Comparison of ENCODE assay signal across 8 cellular contexts in genomic region chr9:77177894-77178794, GRCh38. TPM values are rescaled to one million over a fixed set of nuclear protein-coding genes. Genes with fewer than 3 reads are reported as not detected.
A peak's percentile ranks its signal among the peaks of the same experiment; 100 is the strongest.
DNase-seq lines count a peak whose midpoint lies in the region; ATAC-seq and TF ChIP-seq lines count a peak whose summit lies in the region.

No MANE protein-coding gene starts in this region.

- TF ChIP-seq CTCF in WI38 (IDR thresholded peaks at IDR 0.05; ENCODE audit: low read depth, low read length) (no peak), kidney epithelial cell (IDR thresholded peaks at IDR 0.05; ENCODE audit: insufficient read depth, low read length, poor library complexity, severe bottlenecking) (no peak)

- peak overlapping the region; percentile 87 for H3K4me3 ChIP-seq in WI38 (ENCODE audit: low read depth, low read length)
- H3K4me3 ChIP-seq in kidney epithelial cell (ENCODE audit: low read depth, low read length) = peak overlapping the region; percentile 97

- H3K27me3 ChIP-seq in kidney epithelial cell (ENCODE audit: control insufficient read depth, insufficient read depth, low read length) = no peaks in the 10 kb centered on the region

- H3K36me3 ChIP-seq in kidney epithelial cell (ENCODE audit: control insufficient read depth, insufficient read depth, low read length) = no peaks in the 10 kb centered on the region

- peak overlapping the region; percentile 36 for H3K27ac ChIP-seq in caudate nucleus (ENCODE audit: low read depth, low read length)

- DNase-seq in COLO668 (lab: John Stamatoyannopoulos, UW; ENCODE audit: unreplicated experiment) = peak; percentile 68
- peak; percentile 37 for DNase-seq in LHCN-M2 (ENCODE audit: low read depth)
- peak in 23 of 61 donors; percentile 5 to 54 (median 20) for DNase-seq in caudate nucleus (lab: John Stamatoyannopoulos, UW)
- no peak for DNase-seq in kidney epithelial cell (ENCODE audit: low read depth)
- peak; percentile 68 for DNase-seq in stimulated activated CD4-positive, alpha-beta T cell treated with anti-CD3 and anti-CD28 coated beads, Interleukin-15, amount 100 ng/mL, for 24 hours
- DNase-seq in NOMO-1 treated with dmso at 0.1 percent for 144 hours (lab: John Stamatoyannopoulos, UW; ENCODE audit: unreplicated experiment) = no peak

- peak; percentile 15 for ATAC-seq in GM21619 (IDR thresholded peaks at IDR 0.05; ENCODE audit: unreplicated experiment)

RNA-seq across cellular contexts. Expression of gene VPS13A, which starts 0.8 kb away (rescaled TPM):
- 5.1 and 8.8 TPM in 2 replicates for total RNA-seq in LHCN-M2 (2014; rRNA removed)
- polyA plus RNA-seq in LHCN-M2 (2012) = 1.9 TPM
- total RNA-seq in kidney epithelial cell = 13.8 and 16.3 TPM in 2 replicates

Comparison
In these comparisons a context has a peak if more than half of its experiments do, and no peak if none do; other contexts are left out.
1. DNase-seq: peak in COLO668 (single experiment), LHCN-M2 (single experiment) and stimulated activated CD4-positive, alpha-beta T cell treated with anti-CD3 and anti-CD28 coated beads, Interleukin-15, amount 100 ng/mL, for 24 hours (single experiment); none in kidney epithelial cell (single experiment) and NOMO-1 treated with dmso at 0.1 percent for 144 hours (single experiment).